ENCODE assay signal across 1 cellular context in genomic region chr4:30386266-30386895, GRCh38.
TF ChIP-seq lines count a peak whose summit lies in the region.

No MANE protein-coding gene starts in this region.

TF ChIP-seq in HCT116, 20 proteins besides CTCF, POLR2A, EP300 and RAD21 (continued from another document):
- no peak for TF ChIP-seq POLR2AphosphoS5 (IDR thresholded peaks at IDR 0.05; ENCODE audit: low read depth, low read length)
- no peak for TF ChIP-seq ZBTB33 (IDR thresholded peaks at IDR 0.05; ENCODE audit: extremely low read depth, insufficient replicate concordance, low read length)
- no peak for TF ChIP-seq SRF (IDR thresholded peaks at IDR 0.05; ENCODE audit: low read depth)
TF ChIP-seq in HCT116: peak in this region for 2.
